8 cellular contexts compared by ENCODE assay signal in genomic region chr2:166180951-166181812, GRCh38. TPM values are rescaled to one million over a fixed set of nuclear protein-coding genes. Genes with fewer than 3 reads are reported as not detected.
DNase-seq lines count a peak whose midpoint lies in the region; ATAC-seq and TF ChIP-seq lines count a peak whose summit lies in the region.

No MANE protein-coding gene starts in this region.

- no peak overlapping the region for H3K27ac ChIP-seq in cardiac muscle cell

- peak; percentile 88 for DNase-seq in DMS53 (lab: John Stamatoyannopoulos, UW)
- peak; percentile 22 for DNase-seq in NCI-H2171 (lab: John Stamatoyannopoulos, UW)
- DNase-seq in activated CD8-positive, alpha-beta T cell treated with anti-CD3 and anti-CD28 coated beads for 36 hours = peak; percentile 58
- peak; percentile 61 to 67 for DNase-seq in cardiac muscle cell (ENCODE audit: low read depth in 1 of 2, low spot score in 1 of 2)
- peak; percentile 37 for DNase-seq in putamen (ENCODE audit: low spot score)
- no peak for DNase-seq in MG63

- POLR2A ChIA-PET in activated CD8-positive, alpha-beta T cell treated with anti-CD3 and anti-CD28 coated beads for 36 hours (lab: Charles Lee) = no interaction called here

- no peaks in the 10 kb centered on the region for H3K4me1 ChIP-seq in cardiac muscle cell (ENCODE audit: low read depth)

- ATAC-seq in GM19351 (IDR thresholded peaks at IDR 0.05; ENCODE audit: unreplicated experiment) = peak; percentile 96
- peak; percentile 93 for ATAC-seq in HG03135 (IDR thresholded peaks at IDR 0.05; ENCODE audit: unreplicated experiment)
- peak; percentile 80 for ATAC-seq in activated CD8-positive, alpha-beta T cell treated with anti-CD3 and anti-CD28 coated beads for 36 hours

- no peak for TF ChIP-seq CTCF in activated CD8-positive, alpha-beta T cell treated with anti-CD3 and anti-CD28 coated beads for 36 hours (IDR thresholded peaks at IDR 0.05)
- TF ChIP-seq CTCF in cardiac muscle cell (IDR thresholded peaks at IDR 0.05; ENCODE audit: low read depth, low read length) = peak; percentile 63

- no peaks in the 10 kb centered on the region for H3K4me1 Mint-ChIP-seq in activated CD8-positive, alpha-beta T cell treated with anti-CD3 and anti-CD28 coated beads for 36 hours (ENCODE audit: low read depth)

- no peak overlapping the region for H3K4me3 Mint-ChIP-seq in activated CD8-positive, alpha-beta T cell treated with anti-CD3 and anti-CD28 coated beads for 36 hours

- H3K9me3 ChIP-seq in cardiac muscle cell (ENCODE audit: low read depth) (no peaks in the 10 kb centered on the region), MG63 (no peaks in the 10 kb centered on the region)

- H3K4me3 ChIP-seq in cardiac muscle cell = no peak overlapping the region
- H3K4me3 ChIP-seq in MG63 = no peak overlapping the region

- peaks cover 3% of the 10 kb centered on the region for H3K27me3 Mint-ChIP-seq in activated CD8-positive, alpha-beta T cell treated with anti-CD3 and anti-CD28 coated beads for 36 hours

- intact Hi-C loops in activated CD8-positive, alpha-beta T cell treated with anti-CD3 and anti-CD28 coated beads for 36 hours (cut with micrococcal nuclease) = no loop called here

- CTCF ChIA-PET in activated CD8-positive, alpha-beta T cell treated with anti-CD3 and anti-CD28 coated beads for 36 hours (lab: Charles Lee) = interaction anchor here (0.7 to 1.8 kb wide), 4 partner anchors 11 to 124 kb away, joined by 3 to 8 read pairs (median 4); no protein-coding TSS in a partner anchor

- H3K27me3 ChIP-seq in cardiac muscle cell (no peaks in the 10 kb centered on the region), MG63 (no peaks in the 10 kb centered on the region)

- no peaks in the 10 kb centered on the region for H3K36me3 Mint-ChIP-seq in activated CD8-positive, alpha-beta T cell treated with anti-CD3 and anti-CD28 coated beads for 36 hours (ENCODE audit: low read depth)

- no peaks in the 10 kb centered on the region for H3K9me3 Mint-ChIP-seq in activated CD8-positive, alpha-beta T cell treated with anti-CD3 and anti-CD28 coated beads for 36 hours

- no peaks in the 10 kb centered on the region for H3K36me3 ChIP-seq in cardiac muscle cell
- no peaks in the 10 kb centered on the region for H3K36me3 ChIP-seq in MG63

- H3K27ac Mint-ChIP-seq in activated CD8-positive, alpha-beta T cell treated with anti-CD3 and anti-CD28 coated beads for 36 hours = no peak overlapping the region

RNA-seq across cellular contexts. Expression of gene SCN1A, which starts 53.4 kb away (rescaled TPM):
- total RNA-seq in activated CD8-positive, alpha-beta T cell treated with anti-CD3 and anti-CD28 coated beads for 36 hours = not detected
- under 0.01 and 0.07 TPM in 2 replicates for total RNA-seq in cardiac muscle cell
- not detected in 2 replicates for polyA plus RNA-seq in cardiac muscle cell
- not detected in 2 replicates for total RNA-seq in MG63 (2014; rRNA removed; shearing (Covaris generic); ENCODE audit: low replicate concordance)
